8 cellular contexts compared by ENCODE assay signal in the genomic region with DNA sequence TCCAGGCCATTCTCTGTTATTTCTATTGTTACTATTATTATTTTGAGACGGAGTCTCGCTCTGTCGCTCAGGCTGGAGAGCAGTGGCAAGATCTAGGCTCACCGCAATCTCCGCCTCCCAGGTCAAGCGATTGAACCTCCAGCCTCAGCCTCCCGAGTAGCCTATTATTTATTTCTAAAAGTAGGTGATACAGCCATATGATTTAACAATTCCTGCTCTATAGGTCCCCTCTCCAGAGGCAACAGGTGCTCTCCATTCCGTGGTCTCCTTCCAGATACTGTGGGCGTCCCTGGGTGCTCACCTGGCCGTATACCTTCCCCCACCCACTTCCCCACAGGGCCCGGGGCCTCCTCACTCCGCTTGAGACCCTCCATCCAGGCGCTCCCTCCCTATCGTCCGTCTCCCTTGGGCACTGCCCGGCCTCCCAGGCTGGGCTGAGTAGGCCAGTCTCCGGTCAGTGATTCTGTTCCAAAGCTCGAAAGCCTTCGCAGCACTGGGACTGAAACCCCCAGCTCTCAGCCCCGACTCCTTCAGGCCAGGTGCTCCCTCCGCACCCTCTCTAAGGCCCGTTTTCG. TPM values are rescaled to one million over a fixed set of nuclear protein-coding genes. Genes with fewer than 3 reads are reported as not detected.
DNase-seq lines count a peak whose midpoint lies in the region; ATAC-seq and TF ChIP-seq lines count a peak whose summit lies in the region.

No MANE protein-coding gene starts in this region.

- peak overlapping the region; percentile 99 to 100 (median 100) for H3K27ac Mint-ChIP-seq in CD4-positive, CD25-positive, alpha-beta regulatory T cell
- peak overlapping the region; percentile 99 for H3K27ac Mint-ChIP-seq in MCF 10A (ENCODE audit: low read depth, unreplicated experiment)

- H3K4me1 ChIP-seq in CD4-positive, CD25-positive, alpha-beta regulatory T cell (ENCODE audit: control insufficient read depth, insufficient read depth, low read length, poor library complexity, severe bottlenecking), result peaks cover 20% of the 10 kb centered on the region
- H3K4me1 ChIP-seq in mesodermal cell (ENCODE audit: control insufficient read depth, insufficient read depth, low read length, poor library complexity, severe bottlenecking), result peaks cover 8% of the 10 kb centered on the region

- intact Hi-C loops in MCF 10A (cut with micrococcal nuclease), result loop anchor here (1.0 to 5.0 kb wide), 2 partner anchors 20 to 98 kb away; a partner anchor contains a TSS

- no peak for TF ChIP-seq CTCF in MCF 10A (IDR thresholded peaks at IDR 0.05; ENCODE audit: unreplicated experiment)

- peak overlapping the region; percentile 94 for H3K27ac ChIP-seq in CD4-positive, CD25-positive, alpha-beta regulatory T cell (ENCODE audit: insufficient read depth, low read length, poor library complexity, severe bottlenecking)
- H3K27ac ChIP-seq in mesodermal cell (ENCODE audit: low read depth, low read length, severe bottlenecking), result peak overlapping the region; percentile 98

- no peaks in the 10 kb centered on the region for H3K27me3 ChIP-seq in CD4-positive, CD25-positive, alpha-beta regulatory T cell (ENCODE audit: control insufficient read depth, insufficient read depth, low read length)

- peaks cover 22 to 59% (median 43%) of the 10 kb centered on the region in 4 donors for H3K4me1 Mint-ChIP-seq in CD4-positive, CD25-positive, alpha-beta regulatory T cell
- peaks cover 27% of the 10 kb centered on the region for H3K4me1 Mint-ChIP-seq in MCF 10A (ENCODE audit: insufficient read depth, unreplicated experiment)

- H3K36me3 ChIP-seq in CD4-positive, CD25-positive, alpha-beta regulatory T cell (ENCODE audit: control insufficient read depth, insufficient read depth, low read length), result peaks cover 3% of the 10 kb centered on the region
- peaks cover 14% of the 10 kb centered on the region for H3K36me3 ChIP-seq in mesodermal cell (ENCODE audit: control insufficient read depth, insufficient read depth, low read length)

- CTCF ChIA-PET in MCF 10A (lab: Yijun Ruan, JAX), result interaction anchor here (0.7 to 1.3 kb wide), 5 partner anchors 8 to 675 kb away, joined by 3 to 6 read pairs (median 3); no protein-coding TSS in a partner anchor

- no peak for DNase-seq in CD4-positive, CD25-positive, alpha-beta regulatory T cell
- DNase-seq in MCF 10A (ENCODE audit: unreplicated experiment) (no peak), COLO668 (lab: John Stamatoyannopoulos, UW; ENCODE audit: unreplicated experiment) (no peak), 8988T (no peak), NCI-H82 (lab: John Stamatoyannopoulos, UW) (no peak)

- BruUV-seq in MCF 10A (replicated peaks; lab: Mats Ljungman, UMichigan), result no TSS peak

- WGBS in mesodermal cell (ENCODE audit: insufficient coverage in 2 of 2), 2 experiments, result 0 to 6% methylated on average over 14 to 15 of the region's 23 CpGs

- no peaks in the 10 kb centered on the region for H3K9me3 Mint-ChIP-seq in CD4-positive, CD25-positive, alpha-beta regulatory T cell
- no peaks in the 10 kb centered on the region for H3K9me3 Mint-ChIP-seq in MCF 10A (ENCODE audit: unreplicated experiment)

- peak overlapping the region; percentile 85 for H3K4me3 ChIP-seq in CD4-positive, CD25-positive, alpha-beta regulatory T cell (ENCODE audit: low read depth, low read length)
- peak overlapping the region; percentile 95 for H3K4me3 ChIP-seq in mesodermal cell (ENCODE audit: extremely low read depth, insufficient read depth, low read length, poor library complexity, severe bottlenecking)

- H3K4me3 Mint-ChIP-seq in CD4-positive, CD25-positive, alpha-beta regulatory T cell, result peak overlapping the region; percentile 92 to 99 (median 98)
- H3K4me3 Mint-ChIP-seq in MCF 10A (ENCODE audit: unreplicated experiment), result peak overlapping the region; percentile 97

- H3K36me3 Mint-ChIP-seq in CD4-positive, CD25-positive, alpha-beta regulatory T cell, result no peaks in the 10 kb centered on the region
- peaks cover 17% of the 10 kb centered on the region for H3K36me3 Mint-ChIP-seq in MCF 10A (ENCODE audit: insufficient read depth, unreplicated experiment)

- H3K27me3 Mint-ChIP-seq in CD4-positive, CD25-positive, alpha-beta regulatory T cell, result no peaks in the 10 kb centered on the region
- H3K27me3 Mint-ChIP-seq in MCF 10A (ENCODE audit: insufficient read depth, unreplicated experiment), result no peaks in the 10 kb centered on the region

- no peaks in the 10 kb centered on the region for H3K9me3 ChIP-seq in CD4-positive, CD25-positive, alpha-beta regulatory T cell (ENCODE audit: control insufficient read depth in 2 of 2, low read length in 2 of 2)
- H3K9me3 ChIP-seq in mesodermal cell (ENCODE audit: control insufficient read depth, low read length), result no peaks in the 10 kb centered on the region

- POLR2A ChIA-PET in MCF 10A (lab: Yijun Ruan, JAX), result interaction anchor here (0.6 to 2.0 kb wide), 33 partner anchors 9 to 948 kb away, joined by 3 to 13 read pairs (median 4); a partner anchor contains a TSS

- no peak for ATAC-seq in CD4-positive, CD25-positive, alpha-beta regulatory T cell (ENCODE audit: low read depth in 2 of 2)
- ATAC-seq in HG03196 (IDR thresholded peaks at IDR 0.05; ENCODE audit: unreplicated experiment), result peak; percentile 13
- ATAC-seq in GM18498 (IDR thresholded peaks at IDR 0.05; ENCODE audit: unreplicated experiment), result no peak

RNA-seq across cellular contexts. Expression of a gene that starts 0.7 kb away (rescaled TPM):
- total RNA-seq in CD4-positive, CD25-positive, alpha-beta regulatory T cell, result 54.2 TPM
- 1 to 10 TPM; 1.0 to 4.3 (median 2.2) TPM for polyA plus RNA-seq in CD4-positive, CD25-positive, alpha-beta regulatory T cell
- total RNA-seq in MCF 10A (2022), result 44.5 and 46.9 TPM in 2 replicates
- 31.4 TPM for polyA plus RNA-seq in mesodermal cell (2013, experiment 1 of 2)
- 26.2 TPM for polyA plus RNA-seq in mesodermal cell (2013, experiment 2 of 2)
